ENCODE assay signal across 8 cellular contexts in genomic region chr3:108090066-108090700, GRCh38. TPM values are rescaled to one million over a fixed set of nuclear protein-coding genes. Genes with fewer than 3 reads are reported as not detected.
DNase-seq lines count a peak whose midpoint lies in the region; ATAC-seq, FAIRE-seq and TF ChIP-seq lines count a peak whose summit lies in the region.

No MANE protein-coding gene starts in this region.

- H3K9me3 ChIP-seq in esophagus (ENCODE audit: control insufficient read depth in 2 of 2, insufficient read depth in 1 of 2, low read depth in 1 of 2, low read length in 1 of 2) = no peaks in the 10 kb centered on the region
- no peaks in the 10 kb centered on the region for H3K9me3 ChIP-seq in muscle layer of duodenum (ENCODE audit: control insufficient read depth in 1 of 2, low read length in 2 of 2)

- peaks cover 10% of the 10 kb centered on the region for H3K36me3 Mint-ChIP-seq in stimulated activated memory B cell treated with anti-CD40 and anti-IgM and Interleukin-4, amounts not matched to agents 10 μg/mL and 1 μg/mL and 100 μg/mL, for 72 hours

- peaks cover 38% of the 10 kb centered on the region for H3K4me1 Mint-ChIP-seq in stimulated activated memory B cell treated with anti-CD40 and anti-IgM and Interleukin-4, amounts not matched to agents 10 μg/mL and 1 μg/mL and 100 μg/mL, for 72 hours

- H3K36me3 ChIP-seq in esophagus (ENCODE audit: control insufficient read depth in 2 of 2, insufficient read depth in 2 of 2, low read length in 1 of 2) = no peaks in the 10 kb centered on the region
- no peaks in the 10 kb centered on the region for H3K36me3 ChIP-seq in muscle layer of duodenum (ENCODE audit: control insufficient read depth in 1 of 2, insufficient read depth in 2 of 2, low read length in 2 of 2)

- H3K4me1 ChIP-seq in esophagus (ENCODE audit: control insufficient read depth in 2 of 2, insufficient read depth in 2 of 2, low read length in 1 of 2) = no peaks in the 10 kb centered on the region
- H3K4me1 ChIP-seq in muscle layer of duodenum (ENCODE audit: control insufficient read depth in 1 of 2, insufficient read depth in 2 of 2, low read length in 2 of 2) = peaks cover 3 to 4% of the 10 kb centered on the region in 2 donors

- no peak for TF ChIP-seq CTCF in GM13976 (IDR thresholded peaks at IDR 0.05; ENCODE audit: borderline replicate concordance, control extremely low read depth, extremely low read depth, insufficient read depth, missing control alignments)

- no peak for FAIRE-seq in urothelium cell line (lab: Jason Lieb, UNC)

- peak overlapping the region; percentile 94 to 97 for H3K4me3 ChIP-seq in esophagus (ENCODE audit: low read depth in 1 of 2, low read length in 2 of 2)
- peak overlapping the region; percentile 94 to 97 for H3K4me3 ChIP-seq in muscle layer of duodenum (ENCODE audit: low read depth in 1 of 2, low read length in 2 of 2)

- peak overlapping the region; percentile 98 for H3K4me3 Mint-ChIP-seq in stimulated activated memory B cell treated with anti-CD40 and anti-IgM and Interleukin-4, amounts not matched to agents 10 μg/mL and 1 μg/mL and 100 μg/mL, for 72 hours

- peaks cover 2% of the 10 kb centered on the region for H3K9me3 Mint-ChIP-seq in stimulated activated memory B cell treated with anti-CD40 and anti-IgM and Interleukin-4, amounts not matched to agents 10 μg/mL and 1 μg/mL and 100 μg/mL, for 72 hours

- H3K27ac Mint-ChIP-seq in stimulated activated memory B cell treated with anti-CD40 and anti-IgM and Interleukin-4, amounts not matched to agents 10 μg/mL and 1 μg/mL and 100 μg/mL, for 72 hours = peak overlapping the region; percentile 99

- in situ Hi-C loops in GM13976 (cut with MboI; ENCODE audit: low sequenced_read_pairs, unreplicated experiment) = no loop called here

- ATAC-seq in HG02763 (IDR thresholded peaks at IDR 0.05; ENCODE audit: unreplicated experiment) = peak; percentile 7
- peak; percentile 63 for ATAC-seq in stimulated activated memory B cell treated with anti-CD40 and anti-IgM and Interleukin-4, amounts not matched to agents 10 μg/mL and 1 μg/mL and 100 μg/mL, for 72 hours

- 0 to 1% methylated on average over 26 to 29 of the region's 29 CpGs for WGBS in esophagus, 2 donors

- peak overlapping the region; percentile 89 to 95 for H3K27ac ChIP-seq in esophagus (ENCODE audit: low read depth in 2 of 2, low read length in 1 of 2)
- H3K27ac ChIP-seq in muscle layer of duodenum (ENCODE audit: low read length) = peak overlapping the region; percentile 93

- DNase-seq in GM13976 (ENCODE audit: low spot score) (peak; percentile 55), NCI-H748 treated with DMSO at 0.1 percent for 48 hours (lab: John Stamatoyannopoulos, UW) (peak; percentile 32), activated T-cell treated with anti-CD3 and anti-CD28 coated beads for 4 hours (peak; percentile 57), urothelium cell line (ENCODE audit: low spot score) (no peak)

- H3K27me3 ChIP-seq in esophagus (ENCODE audit: control insufficient read depth in 1 of 2, insufficient read depth in 2 of 2, low read length in 2 of 2) = no peaks in the 10 kb centered on the region
- no peaks in the 10 kb centered on the region for H3K27me3 ChIP-seq in muscle layer of duodenum (ENCODE audit: low read depth, low read length)

- H3K27me3 Mint-ChIP-seq in stimulated activated memory B cell treated with anti-CD40 and anti-IgM and Interleukin-4, amounts not matched to agents 10 μg/mL and 1 μg/mL and 100 μg/mL, for 72 hours = no peaks in the 10 kb centered on the region

RNA-seq across cellular contexts. Expression of gene CD47, which starts 0.6 kb away (rescaled TPM):
- 10 to 100 TPM; 73.6 to 73.7 TPM for polyA plus RNA-seq in esophagus
